ENCODE assay signal across 20 cellular contexts in the genomic region with DNA sequence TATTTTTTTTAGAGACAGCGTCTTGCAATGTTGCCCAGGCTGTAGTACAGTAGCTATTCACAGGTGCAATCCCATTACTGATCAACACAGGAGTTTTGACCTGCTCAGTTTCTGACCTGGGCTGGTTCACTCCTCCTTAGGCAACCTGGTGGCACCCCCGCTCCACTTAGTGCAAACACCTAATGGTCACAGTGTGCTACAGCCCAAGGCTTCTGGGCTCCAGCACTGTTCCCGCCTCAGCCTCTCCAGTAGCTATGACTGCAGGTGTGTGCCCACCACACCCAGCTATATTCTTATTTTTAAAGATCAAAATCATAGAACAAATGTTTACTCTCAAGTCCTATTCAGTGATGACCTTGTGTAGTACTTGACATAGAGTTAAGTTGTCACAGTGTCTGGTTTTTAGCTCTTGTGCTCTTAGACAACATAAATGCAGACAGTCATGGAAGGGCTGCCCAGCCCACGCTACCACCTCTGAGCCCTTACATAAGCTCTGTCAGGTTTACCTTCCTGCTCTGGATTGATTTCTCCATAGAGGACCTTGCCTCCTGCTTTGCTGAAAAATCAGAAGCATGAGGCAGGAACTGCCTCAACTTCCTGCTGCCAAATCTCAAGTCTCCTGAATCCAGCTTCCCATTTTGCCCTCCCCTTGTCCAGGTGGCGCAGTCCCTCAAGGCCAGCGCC.
"Had no signal": no experiment of that assay in that cellular context is flagged by ENCODE, and none has a peak within 500 bp of the region (broad histone marks: within the 10 kb centered on the region; RNA-seq: fewer than 3 reads in every experiment).

No MANE protein-coding gene starts in this region.

- H3K36me3 ChIP-seq: cardiac muscle cell, esophagus squamous epithelium, gastroesophageal sphincter, neutrophil, tibial nerve had no signal

- FAIRE-seq: keratinocyte had no signal

- H3K9me3 ChIP-seq: esophagus squamous epithelium, gastroesophageal sphincter, neutrophil, testis, tibial nerve had no signal

- ATAC-seq: gastroesophageal sphincter; left ventricle myocardium superior; natural killer cell treated with Interleukin-12 subunit alpha and Interleukin-12 subunit beta and Interleukin-15 and Interleukin-18, amount 100 ng/mL, for 72 hours; right cardiac atrium; stimulated activated effector memory CD8-positive, alpha-beta T cell treated with anti-CD3 and anti-CD28 coated beads, Interleukin-12 subunit alpha, Interleukin-12 subunit beta, amount 100 ng/mL, for 72 hours; stimulated activated naive CD8-positive, alpha-beta T cell treated with anti-CD3 and anti-CD28 coated beads, Interleukin-15, amount 100 ng/mL, for 72 hours had no signal

- DNase-seq: effector memory CD4-positive, alpha-beta T cell; esophagus squamous epithelium; foreskin fibroblast; glutamatergic neuron; immature natural killer cell; left ventricle myocardium superior; posterior cingulate gyrus; right cardiac atrium; stimulated activated CD4-positive, alpha-beta T cell treated with anti-CD3 and anti-CD28 coated beads, Interleukin-4, amount 100 ng/mL, for 1 hour; stimulated activated CD8-positive, alpha-beta memory T cell treated with anti-CD3 and anti-CD28 coated beads, Interleukin-4, amount 100 ng/mL, for 48 hours; stimulated activated naive CD8-positive, alpha-beta T cell treated with anti-CD3 and anti-CD28 coated beads, Interleukin-15, amount 100 ng/mL, for 72 hours; testis had no signal

- H3K27ac ChIP-seq: cardiac muscle cell, esophagus squamous epithelium, gastroesophageal sphincter, neutrophil, testis, tibial nerve had no signal

- H3K4me1 ChIP-seq: testis had no signal

- H3K27me3 ChIP-seq: cardiac muscle cell, esophagus squamous epithelium, gastroesophageal sphincter, neutrophil, testis, tibial nerve had no signal

- H3K4me2 ChIP-seq: smooth muscle cell had no signal

- H3K4me3 ChIP-seq: cardiac muscle cell, esophagus squamous epithelium, gastroesophageal sphincter, smooth muscle cell, testis, tibial nerve had no signal
